8 cellular contexts compared by ENCODE assay signal in the genomic region with DNA sequence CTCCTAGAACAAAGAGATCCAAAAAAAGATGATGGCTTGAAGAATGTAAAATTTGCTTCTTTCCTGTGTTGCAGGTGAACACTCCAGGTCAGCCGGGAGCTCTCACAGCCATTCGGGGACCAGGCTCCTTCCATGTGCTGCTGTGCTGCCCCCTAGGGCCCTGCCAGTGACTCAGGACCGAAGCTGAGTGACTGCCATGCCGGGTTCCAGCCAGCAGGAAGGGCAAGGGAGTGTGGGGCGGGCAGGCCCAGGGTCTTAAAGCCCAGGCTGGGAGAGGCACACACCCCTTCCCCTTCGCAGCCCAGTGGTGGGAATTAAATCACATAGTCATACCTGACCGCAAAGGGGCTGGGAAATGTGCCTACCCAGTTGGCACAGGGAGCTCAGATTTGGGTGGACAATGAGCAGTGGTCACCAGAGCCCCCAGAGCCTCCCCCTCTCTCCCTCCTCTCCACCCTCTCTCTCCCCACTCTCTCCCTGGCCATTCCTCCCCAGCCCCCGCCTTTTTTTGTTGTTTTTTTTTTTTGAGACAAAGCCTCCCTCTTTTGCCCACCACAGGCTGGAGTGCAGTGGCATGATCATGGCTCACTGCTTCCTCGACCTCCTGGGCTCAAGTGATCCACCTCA. TPM values are rescaled to one million over a fixed set of nuclear protein-coding genes. Genes with fewer than 3 reads are reported as not detected.
DNase-seq lines count a peak whose midpoint lies in the region; ATAC-seq and TF ChIP-seq lines count a peak whose summit lies in the region.

No MANE protein-coding gene starts in this region.

- peaks cover 18% of the 10 kb centered on the region for H3K27me3 ChIP-seq in osteoblast (ENCODE audit: insufficient read depth, low read length)

- H3K4me1 ChIP-seq in osteoblast (ENCODE audit: insufficient read depth, low read length): no peaks in the 10 kb centered on the region

- ATAC-seq in GM18505 (IDR thresholded peaks at IDR 0.05; ENCODE audit: unreplicated experiment) (no peak), GM19397 (IDR thresholded peaks at IDR 0.05; ENCODE audit: unreplicated experiment) (no peak)

- H2AFZ ChIP-seq in osteoblast (ENCODE audit: low read length): no peak overlapping the region

- H3K4me3 ChIP-seq in foreskin fibroblast (ENCODE audit: low read depth in 1 of 2, low read length in 2 of 2) (no peak overlapping the region), osteoblast (ENCODE audit: insufficient read depth, low read length) (no peak overlapping the region)

- no peaks in the 10 kb centered on the region for H3K79me2 ChIP-seq in osteoblast (ENCODE audit: insufficient read depth, low read length)

- H3K9me3 ChIP-seq in osteoblast (ENCODE audit: low read depth, low read length): no peaks in the 10 kb centered on the region

- no peaks in the 10 kb centered on the region for H4K20me1 ChIP-seq in osteoblast (ENCODE audit: insufficient read depth, low read length)

- no peak overlapping the region for H3K27ac ChIP-seq in osteoblast (ENCODE audit: low read depth, low read length)

- no peak for TF ChIP-seq POLR2A in GM18505 (IDR thresholded peaks at IDR 0.05; ENCODE audit: borderline replicate concordance, extremely low read depth, insufficient read depth, insufficient read length)

- DNase-seq in D341Med (ENCODE audit: low spot score) (peak; percentile 95), HUDEP-2 (lab: John Stamatoyannopoulos, UW; ENCODE audit: unreplicated experiment in 76 of 76) (peak in 58 of 76 experiments; percentile 1 to 70 (median 38)), NCI-H748 treated with DMSO at 0.1 percent for 48 hours (lab: John Stamatoyannopoulos, UW) (peak; percentile 23), foreskin fibroblast (peak; percentile 29 to 73), osteoblast (ENCODE audit: insufficient read length, low spot score, missing footprints) (peak; percentile 93)
- DNase-seq in activated CD8-positive, alpha-beta memory T cell treated with anti-CD3 and anti-CD28 coated beads, Interleukin-2, amount 50 U/mL, for 48 hours: peak; percentile 76

- no peak overlapping the region for H3K4me2 ChIP-seq in osteoblast (ENCODE audit: insufficient read depth, low read length)

- no peaks in the 10 kb centered on the region for H3K36me3 ChIP-seq in osteoblast (ENCODE audit: insufficient read depth, low read length)

- TF ChIP-seq CTCF in foreskin fibroblast (IDR thresholded peaks at IDR 0.05; ENCODE audit: low read depth, low read length) (peak; percentile 89), osteoblast (IDR thresholded peaks at IDR 0.05; ENCODE audit: extremely low read depth, low read depth, low read length) (peak; percentile 68)

RNA-seq across cellular contexts. Expression of a gene that starts 11.5 kb away (rescaled TPM):
- total RNA-seq in osteoblast: 1.2 and 2.2 TPM in 2 replicates

RNA-seq across cellular contexts. Expression of a gene that starts 41.8 kb away (rescaled TPM):
- total RNA-seq in osteoblast: 33.3 and 44.2 TPM in 2 replicates

RNA-seq across cellular contexts. Expression of a gene that starts 57.5 kb away (rescaled TPM):
- not detected in 2 replicates for total RNA-seq in osteoblast

Comparison
In these comparisons a context has a peak if more than half of its experiments do, and no peak if none do; other contexts are left out.
1. DNase-seq: peak in every context shown above with its lines; median percentile 95 in D341Med; 93 in osteoblast; 76 in activated CD8-positive, alpha-beta memory T cell treated with anti-CD3 and anti-CD28 coated beads, Interleukin-2, amount 50 U/mL, for 48 hours; 51 in foreskin fibroblast; 38 in HUDEP-2; 23 in NCI-H748 treated with DMSO at 0.1 percent for 48 hours.